In genomic region chr22:40058265-40058664, GRCh38 we compare ENCODE assay signal across 10 cellular contexts.
DNase-seq lines count a peak whose midpoint lies in the region; ATAC-seq, FAIRE-seq and TF ChIP-seq lines count a peak whose summit lies in the region.
"Had no signal": no experiment of that assay in that cellular context is flagged by ENCODE, and none has a peak within 500 bp of the region (broad histone marks: within the 10 kb centered on the region; RNA-seq: fewer than 3 reads in every experiment).

No MANE protein-coding gene starts in this region.

- H3K4me1 ChIP-seq in OCI-LY1 (ENCODE audit: insufficient read depth, low read length, severe bottlenecking) (peaks cover 47% of the 10 kb centered on the region), parathyroid adenoma (no peaks in the 10 kb centered on the region), mucosa of descending colon (ENCODE audit: low read depth) (peaks cover 11% of the 10 kb centered on the region), colonic mucosa (no peaks in the 10 kb centered on the region)

- H3K36me3 ChIP-seq in OCI-LY1 (ENCODE audit: insufficient read depth, low read length) (no peaks in the 10 kb centered on the region), parathyroid adenoma (ENCODE audit: control insufficient read depth, insufficient read depth, low read length) (no peaks in the 10 kb centered on the region), mucosa of descending colon (ENCODE audit: low read depth) (no peaks in the 10 kb centered on the region), colonic mucosa (no peaks in the 10 kb centered on the region)

- H3K9me3 Mint-ChIP-seq in activated naive CD4-positive, alpha-beta T cell treated with anti-CD3 and anti-CD28 coated beads, Interleukin-2, amount 50 U/mL, for 72 hours, result no peaks in the 10 kb centered on the region

- H3K79me2 ChIP-seq in OCI-LY1 (ENCODE audit: insufficient read depth, low read length) (peaks cover 88% of the 10 kb centered on the region), parathyroid adenoma (peaks cover 14% of the 10 kb centered on the region)

- H3F3A ChIP-seq in OCI-LY1 (ENCODE audit: insufficient read depth, low read length), result no peaks in the 10 kb centered on the region

- no peak overlapping the region for H2AFZ ChIP-seq in OCI-LY1 (ENCODE audit: low read length)
- H2AFZ ChIP-seq in parathyroid adenoma, result no peak overlapping the region

- no peaks in the 10 kb centered on the region for H3K9me2 ChIP-seq in OCI-LY1 (ENCODE audit: low read depth, low read length)

- DNase-seq in activated naive CD4-positive, alpha-beta T cell treated with anti-CD3 and anti-CD28 coated beads, Interleukin-2, amount 50 U/mL, for 72 hours (ENCODE audit: low spot score in 2 of 2), result peak in 1 of 2 donors; percentile 26
- DNase-seq in SIG-M5 (lab: John Stamatoyannopoulos, UW), result no peak
- no peak for DNase-seq in NCI-H146 treated with DMSO at 0.1 percent for 48 hours (lab: John Stamatoyannopoulos, UW; ENCODE audit: unreplicated experiment)
- no peak for DNase-seq in mucosa of descending colon
- no peak for DNase-seq in colonic mucosa
- DNase-seq: C1 segment of cervical spinal cord, NCI-H1436 treated with DMSO at 0.1 percent for 48 hours had no signal

- H3K9ac ChIP-seq in OCI-LY1 (ENCODE audit: low read length) (peak overlapping the region; percentile 0; the same call in 1 of the 2 replicates), parathyroid adenoma (no peak overlapping the region), colonic mucosa (ENCODE audit: low read depth in 2 of 2, low read length in 2 of 2) (no peak overlapping the region)

- peak in 1 of 2 donors; percentile 36 for ATAC-seq in activated naive CD4-positive, alpha-beta T cell treated with anti-CD3 and anti-CD28 coated beads, Interleukin-2, amount 50 U/mL, for 72 hours
- ATAC-seq in mucosa of descending colon, result no peak

- intact Hi-C loops in mucosa of descending colon (cut with DNase I, micrococcal nuclease), result no loop called here
- intact Hi-C loops in colonic mucosa (cut with DNase I), result loop anchor here (10.0 kb wide), 1 partner anchor 127 kb away; no protein-coding TSS in a partner anchor

- no peaks in the 10 kb centered on the region for H3K36me3 Mint-ChIP-seq in activated naive CD4-positive, alpha-beta T cell treated with anti-CD3 and anti-CD28 coated beads, Interleukin-2, amount 50 U/mL, for 72 hours

- no peak overlapping the region for H3K4me3 ChIP-seq in OCI-LY1 (ENCODE audit: low read depth, low read length, poor library complexity, severe bottlenecking)
- H3K4me3 ChIP-seq in parathyroid adenoma (ENCODE audit: low read depth, low read length), result no peak overlapping the region
- no peak overlapping the region for H3K4me3 ChIP-seq in mucosa of descending colon
- H3K4me3 ChIP-seq in colonic mucosa, result no peak overlapping the region

- H3K27me3 ChIP-seq in OCI-LY1 (ENCODE audit: insufficient read depth, low read length) (no peaks in the 10 kb centered on the region), parathyroid adenoma (ENCODE audit: control insufficient read depth, insufficient read depth, low read length) (no peaks in the 10 kb centered on the region), colonic mucosa (no peaks in the 10 kb centered on the region)

- peak overlapping the region; percentile 12 to 72 for H3K27ac Mint-ChIP-seq in activated naive CD4-positive, alpha-beta T cell treated with anti-CD3 and anti-CD28 coated beads, Interleukin-2, amount 50 U/mL, for 72 hours

- no peak for TF ChIP-seq CTCF in OCI-LY1 (IDR thresholded peaks at IDR 0.05; ENCODE audit: low read length)
- TF ChIP-seq CTCF in parathyroid adenoma (IDR thresholded peaks at IDR 0.05), result no peak
- TF ChIP-seq CTCF in mucosa of descending colon (IDR thresholded peaks at IDR 0.05), result no peak
- no peak for TF ChIP-seq CTCF in colonic mucosa (IDR thresholded peaks at IDR 0.05)

- H3K9me3 ChIP-seq in OCI-LY1 (ENCODE audit: low read length), result no peaks in the 10 kb centered on the region
- H3K9me3 ChIP-seq in parathyroid adenoma (ENCODE audit: control insufficient read depth, low read length), result no peaks in the 10 kb centered on the region
- H3K9me3 ChIP-seq in mucosa of descending colon, result no peaks in the 10 kb centered on the region
- H3K9me3 ChIP-seq in colonic mucosa, result no peaks in the 10 kb centered on the region

- H3K27ac ChIP-seq in OCI-LY1 (ENCODE audit: low read depth, low read length, poor library complexity, severe bottlenecking), result peak overlapping the region; percentile 43
- H3K27ac ChIP-seq in parathyroid adenoma, result no peak overlapping the region
- no peak overlapping the region for H3K27ac ChIP-seq in colonic mucosa

- peak; percentile 67 for FAIRE-seq in G401.6 (lab: Jason Lieb, UNC)

- H3K4me2 ChIP-seq in OCI-LY1 (ENCODE audit: low read length) (peak overlapping the region; percentile 15; the same call in 1 of the 2 replicates), parathyroid adenoma (ENCODE audit: low read length) (peak overlapping the region; percentile 21)

- H4K20me1 ChIP-seq in OCI-LY1 (ENCODE audit: insufficient read depth, low read length), result no peaks in the 10 kb centered on the region
